Comparison of ENCODE assay signal across 23 cellular contexts in genomic region chr5:139896718-139897117, GRCh38.
"Had no signal": no experiment of that assay in that cellular context is flagged by ENCODE, and none has a peak within 500 bp of the region (broad histone marks: within the 10 kb centered on the region; RNA-seq: fewer than 3 reads in every experiment).

No MANE protein-coding gene starts in this region.

- H3K4me1 ChIP-seq: left lung, right lobe of liver, thyroid gland had no signal

- DNase-seq: activated CD4-positive, alpha-beta T cell treated with anti-CD3 and anti-CD28 coated beads for 36 hours; activated CD4-positive, alpha-beta T cell treated with anti-CD3 and anti-CD28 coated beads, Interleukin-2, amount 50 U/mL, for 4 hours; activated CD4-positive, CD25-positive, alpha-beta regulatory T cell; activated CD8-positive, alpha-beta memory T cell treated with anti-CD3 and anti-CD28 coated beads for 24 hours; activated naive CD8-positive, alpha-beta T cell treated with anti-CD3 and anti-CD28 coated beads, Interleukin-2, amount 50 U/mL, for 24 hours; activated T-cell treated with anti-CD3 and anti-CD28 coated beads, Interleukin-2, amount 50 U/mL, for 1 hour; amygdala; central memory CD4-positive, alpha-beta T cell; dermis blood vessel endothelial cell; effector CD4-positive, alpha-beta T cell; left lung; small intestine; stimulated activated CD4-positive, alpha-beta T cell treated with anti-CD3 and anti-CD28 coated beads, Interleukin-4, amount 100 ng/mL, for 24 hours; stimulated activated naive CD8-positive, alpha-beta T cell treated with anti-CD3 and anti-CD28 coated beads, Interleukin-15, amount 100 ng/mL, for 72 hours; substantia nigra; T-helper 1 cell; thyroid gland had no signal

- H3K27me3 ChIP-seq: right lobe of liver, thyroid gland had no signal

- H3K27ac Mint-ChIP-seq: activated CD4-positive, alpha-beta T cell treated with anti-CD3 and anti-CD28 coated beads for 36 hours; activated naive CD4-positive, alpha-beta T cell treated with anti-CD3 and anti-CD28 coated beads, Interleukin-2, amount 50 U/mL, for 24 hours; activated naive CD8-positive, alpha-beta T cell treated with anti-CD3 and anti-CD28 coated beads, Interleukin-2, amount 50 U/mL, for 24 hours; activated T-helper 1 cell treated with anti-CD3 and anti-CD28 coated beads, Interleukin-12 subunit alpha, Interleukin-12 subunit beta, Interleukin-2, Interleukin-4 antibody, amounts not matched to agents 30 ng/mL and 10 ng/mL and 1 ng/mL, durations not matched to agents 14 hours and 24 hours and 36 hours; stimulated activated memory B cell treated with anti-CD40 and anti-IgM and Interleukin-4, amounts not matched to agents 10 μg/mL and 1 μg/mL and 100 μg/mL, for 72 hours; stimulated activated naive CD8-positive, alpha-beta T cell treated with anti-CD3 and anti-CD28 coated beads, Interleukin-15, amount 100 ng/mL, for 72 hours had no signal

- H3K4me1 Mint-ChIP-seq: activated CD4-positive, alpha-beta T cell treated with anti-CD3 and anti-CD28 coated beads for 36 hours; activated naive CD4-positive, alpha-beta T cell treated with anti-CD3 and anti-CD28 coated beads, Interleukin-2, amount 50 U/mL, for 24 hours; activated naive CD8-positive, alpha-beta T cell treated with anti-CD3 and anti-CD28 coated beads, Interleukin-2, amount 50 U/mL, for 24 hours; stimulated activated memory B cell treated with anti-CD40 and anti-IgM and Interleukin-4, amounts not matched to agents 10 μg/mL and 1 μg/mL and 100 μg/mL, for 72 hours; stimulated activated naive CD8-positive, alpha-beta T cell treated with anti-CD3 and anti-CD28 coated beads, Interleukin-15, amount 100 ng/mL, for 72 hours had no signal

- ATAC-seq: activated CD4-positive, alpha-beta T cell treated with anti-CD3 and anti-CD28 coated beads for 36 hours; activated naive CD8-positive, alpha-beta T cell treated with anti-CD3 and anti-CD28 coated beads, Interleukin-2, amount 50 U/mL, for 24 hours; left lung; right lobe of liver; stimulated activated memory B cell treated with anti-CD40 and anti-IgM and Interleukin-4, amounts not matched to agents 10 μg/mL and 1 μg/mL and 100 μg/mL, for 72 hours; stimulated activated naive CD8-positive, alpha-beta T cell treated with anti-CD3 and anti-CD28 coated beads, Interleukin-15, amount 100 ng/mL, for 72 hours had no signal

- H3K36me3 ChIP-seq: left lung, neutrophil, right lobe of liver, thyroid gland had no signal

- H3K4me3 Mint-ChIP-seq: activated CD4-positive, alpha-beta T cell treated with anti-CD3 and anti-CD28 coated beads for 36 hours; activated naive CD4-positive, alpha-beta T cell treated with anti-CD3 and anti-CD28 coated beads, Interleukin-2, amount 50 U/mL, for 24 hours; activated naive CD8-positive, alpha-beta T cell treated with anti-CD3 and anti-CD28 coated beads, Interleukin-2, amount 50 U/mL, for 24 hours; activated T-helper 1 cell treated with anti-CD3 and anti-CD28 coated beads, Interleukin-12 subunit alpha, Interleukin-12 subunit beta, Interleukin-2, Interleukin-4 antibody, amounts not matched to agents 30 ng/mL and 10 ng/mL and 1 ng/mL, durations not matched to agents 14 hours and 24 hours and 36 hours; nephron; stimulated activated memory B cell treated with anti-CD40 and anti-IgM and Interleukin-4, amounts not matched to agents 10 μg/mL and 1 μg/mL and 100 μg/mL, for 72 hours; stimulated activated naive CD8-positive, alpha-beta T cell treated with anti-CD3 and anti-CD28 coated beads, Interleukin-15, amount 100 ng/mL, for 72 hours had no signal

- H3K4me3 ChIP-seq: left lung, right lobe of liver, thyroid gland had no signal

- H3K9me3 ChIP-seq: left lung, neutrophil, right lobe of liver, thyroid gland had no signal

- H3K27ac ChIP-seq: left lung, neutrophil, right lobe of liver, thyroid gland had no signal

- H3K36me3 Mint-ChIP-seq: activated naive CD4-positive, alpha-beta T cell treated with anti-CD3 and anti-CD28 coated beads, Interleukin-2, amount 50 U/mL, for 24 hours; stimulated activated memory B cell treated with anti-CD40 and anti-IgM and Interleukin-4, amounts not matched to agents 10 μg/mL and 1 μg/mL and 100 μg/mL, for 72 hours had no signal

- H3K9me3 Mint-ChIP-seq: activated naive CD4-positive, alpha-beta T cell treated with anti-CD3 and anti-CD28 coated beads, Interleukin-2, amount 50 U/mL, for 24 hours; activated naive CD8-positive, alpha-beta T cell treated with anti-CD3 and anti-CD28 coated beads, Interleukin-2, amount 50 U/mL, for 24 hours; activated T-helper 1 cell treated with anti-CD3 and anti-CD28 coated beads, Interleukin-12 subunit alpha, Interleukin-12 subunit beta, Interleukin-2, Interleukin-4 antibody, amounts not matched to agents 30 ng/mL and 10 ng/mL and 1 ng/mL, durations not matched to agents 14 hours and 24 hours and 36 hours; nephron; stimulated activated memory B cell treated with anti-CD40 and anti-IgM and Interleukin-4, amounts not matched to agents 10 μg/mL and 1 μg/mL and 100 μg/mL, for 72 hours; stimulated activated naive CD8-positive, alpha-beta T cell treated with anti-CD3 and anti-CD28 coated beads, Interleukin-15, amount 100 ng/mL, for 72 hours had no signal
